1 cellular context compared by ENCODE assay signal in genomic region chr22:42755121-42755520, GRCh38. TPM values are rescaled to one million over a fixed set of nuclear protein-coding genes. Genes with fewer than 3 reads are reported as not detected.
"Had no signal": no experiment of that assay in that cellular context is flagged by ENCODE, and none has a peak within 500 bp of the region (broad histone marks: within the 10 kb centered on the region; RNA-seq: fewer than 3 reads in every experiment).

No MANE protein-coding gene starts in this region.

RNA-seq across cellular contexts. Expression of gene A4GALT, which starts 34.5 kb away (rescaled TPM):
- total RNA-seq: naive thymus-derived CD4-positive, alpha-beta T cell had no signal
- polyA plus RNA-seq: naive thymus-derived CD4-positive, alpha-beta T cell had no signal
